In genomic region chr4:170090667-170091052, GRCh38 we compare ENCODE assay signal across 10 cellular contexts. TPM values are rescaled to one million over a fixed set of nuclear protein-coding genes. Genes with fewer than 3 reads are reported as not detected.
DNase-seq lines count a peak whose midpoint lies in the region; TF ChIP-seq lines count a peak whose summit lies in the region.
"Had no signal": no experiment of that assay in that cellular context is flagged by ENCODE, and none has a peak within 500 bp of the region (broad histone marks: within the 10 kb centered on the region; RNA-seq: fewer than 3 reads in every experiment).

No MANE protein-coding gene starts in this region.

- no peaks in the 10 kb centered on the region for H3K79me2 ChIP-seq in KMS-11 (ENCODE audit: insufficient read depth, low read depth)
- H3K79me2 ChIP-seq in neural cell (replicated peaks; ENCODE audit: insufficient read depth, low read length): peaks cover 15% of the 10 kb centered on the region

- H2AFZ ChIP-seq in KMS-11 (ENCODE audit: low read depth) (peak overlapping the region; percentile 95), neural cell (ENCODE audit: low read depth, low read length) (no peak overlapping the region)

- H3K9ac ChIP-seq in KMS-11 (no peak overlapping the region), neural cell (ENCODE audit: low read length) (peak overlapping the region; percentile 95)

- no peaks in the 10 kb centered on the region for H3K9me2 ChIP-seq in neural cell (ENCODE audit: insufficient read depth, low read length)

- H3K36me3 ChIP-seq in KMS-11 (ENCODE audit: insufficient read depth): no peaks in the 10 kb centered on the region
- no peaks in the 10 kb centered on the region for H3K36me3 ChIP-seq in ectodermal cell (ENCODE audit: control insufficient read depth, insufficient read depth, low read length)
- H3K36me3 ChIP-seq in neural cell (ENCODE audit: insufficient read depth, low read length): peaks cover 12% of the 10 kb centered on the region

- no peak for TF ChIP-seq RAD21 in neural cell (conservative IDR thresholded peaks at IDR 0.05)

- no peaks in the 10 kb centered on the region for H3K4me1 ChIP-seq in KMS-11 (ENCODE audit: low read depth, poor library complexity, severe bottlenecking)
- H3K4me1 ChIP-seq in ectodermal cell (ENCODE audit: control insufficient read depth, insufficient read depth, low read length): peaks cover 6% of the 10 kb centered on the region

- H4K20me1 ChIP-seq in KMS-11 (ENCODE audit: insufficient read depth): no peaks in the 10 kb centered on the region
- no peaks in the 10 kb centered on the region for H4K20me1 ChIP-seq in neural cell (ENCODE audit: insufficient read depth)

- DNase-seq in COLO829 (ENCODE audit: low spot score): peak; percentile 63
- no peak for DNase-seq in NCI-H510A (lab: John Stamatoyannopoulos, UW)
- DNase-seq in pons (ENCODE audit: low spot score): no peak
- DNase-seq in head of caudate nucleus: no peak
- no peak for DNase-seq in posterior vena cava (ENCODE audit: low spot score)
- DNase-seq: activated naive CD4-positive, alpha-beta T cell treated with Interleukin-2 at 50 U/mL for 16 hours had no signal

- H3K9me3 ChIP-seq in ectodermal cell (ENCODE audit: control insufficient read depth, low read length) (no peaks in the 10 kb centered on the region), neural cell (ENCODE audit: low read length) (no peaks in the 10 kb centered on the region)
- H3K9me3 ChIP-seq: mucosa of descending colon had no signal

- H3K4me3 ChIP-seq in KMS-11 (IDR thresholded peaks at IDR 0.05; ENCODE audit: insufficient read depth, low read depth, low read length): no peak overlapping the region
- peak overlapping the region; percentile 61 for H3K4me3 ChIP-seq in ectodermal cell (ENCODE audit: insufficient read depth, low read depth, low read length)
- peak overlapping the region; percentile 86 for H3K4me3 ChIP-seq in neural cell (ENCODE audit: low read length)

- H3K27me3 ChIP-seq in KMS-11 (ENCODE audit: insufficient read depth, low read depth): no peaks in the 10 kb centered on the region
- H3K27me3 ChIP-seq in ectodermal cell (ENCODE audit: control insufficient read depth, insufficient read depth, low read length, poor library complexity, severe bottlenecking): peaks cover 7% of the 10 kb centered on the region
- no peaks in the 10 kb centered on the region for H3K27me3 ChIP-seq in neural cell (ENCODE audit: insufficient read depth, low read depth, low read length)

- intact Hi-C loops in head of caudate nucleus (cut with DNase I) (no loop called here), posterior vena cava (cut with DNase I) (no loop called here)

- no peak for TF ChIP-seq CTCF in KMS-11 (conservative IDR thresholded peaks at IDR 0.05; ENCODE audit: low read depth, low read length)
- TF ChIP-seq CTCF in neural cell (IDR thresholded peaks at IDR 0.05; ENCODE audit: poor library complexity, severe bottlenecking): no peak

- H3K4me2 ChIP-seq in KMS-11 (peak overlapping the region; percentile 34; the same call in 1 of the 2 replicates), neural cell (ENCODE audit: low read length) (peak overlapping the region; percentile 38)

- TF ChIP-seq EP300 in neural cell (conservative IDR thresholded peaks at IDR 0.05; ENCODE audit: poor library complexity, severe bottlenecking): no peak

- H3F3A ChIP-seq in neural cell (ENCODE audit: insufficient read depth, low read length, poor library complexity, severe bottlenecking): no peaks in the 10 kb centered on the region

- H3K27ac ChIP-seq in KMS-11 (no peak overlapping the region), ectodermal cell (ENCODE audit: insufficient read depth, low read depth, low read length, poor library complexity, severe bottlenecking) (no peak overlapping the region), neural cell (ENCODE audit: low read length) (no peak overlapping the region)

TF ChIP-seq in neural cell, 6 proteins besides CTCF, POLR2A, EP300 and RAD21:
- TF ChIP-seq EZH2 (IDR thresholded peaks at IDR 0.05; ENCODE audit: borderline replicate concordance, insufficient read depth, low read length, poor library complexity, severe bottlenecking): no peak
- TF ChIP-seq MXI1 (conservative IDR thresholded peaks at IDR 0.05; ENCODE audit: poor library complexity, severe bottlenecking): no peak
- no peak for TF ChIP-seq POLR2AphosphoS5 (IDR thresholded peaks at IDR 0.05)

RNA-seq across cellular contexts. Expression of gene AADAT, which starts 0.9 kb away (rescaled TPM):
- polyA plus RNA-seq in ectodermal cell (2013, experiment 1 of 4): 28.8 TPM
- polyA plus RNA-seq in ectodermal cell (2013, experiment 2 of 4): 26.5 TPM
- polyA plus RNA-seq in ectodermal cell (2013, experiment 3 of 4): 25.9 TPM
- 28.7 TPM for polyA plus RNA-seq in ectodermal cell (2013, experiment 4 of 4)
- 62.0 and 79.3 TPM in 2 replicates for polyA plus RNA-seq in neural cell
- polyA minus RNA-seq in neural cell: 49.7 and 54.6 TPM in 2 replicates
- total RNA-seq in posterior vena cava: 1 to 10 TPM; 3.5 to 4.4 TPM
